ENCODE assay signal across 1 cellular context in the genomic region with DNA sequence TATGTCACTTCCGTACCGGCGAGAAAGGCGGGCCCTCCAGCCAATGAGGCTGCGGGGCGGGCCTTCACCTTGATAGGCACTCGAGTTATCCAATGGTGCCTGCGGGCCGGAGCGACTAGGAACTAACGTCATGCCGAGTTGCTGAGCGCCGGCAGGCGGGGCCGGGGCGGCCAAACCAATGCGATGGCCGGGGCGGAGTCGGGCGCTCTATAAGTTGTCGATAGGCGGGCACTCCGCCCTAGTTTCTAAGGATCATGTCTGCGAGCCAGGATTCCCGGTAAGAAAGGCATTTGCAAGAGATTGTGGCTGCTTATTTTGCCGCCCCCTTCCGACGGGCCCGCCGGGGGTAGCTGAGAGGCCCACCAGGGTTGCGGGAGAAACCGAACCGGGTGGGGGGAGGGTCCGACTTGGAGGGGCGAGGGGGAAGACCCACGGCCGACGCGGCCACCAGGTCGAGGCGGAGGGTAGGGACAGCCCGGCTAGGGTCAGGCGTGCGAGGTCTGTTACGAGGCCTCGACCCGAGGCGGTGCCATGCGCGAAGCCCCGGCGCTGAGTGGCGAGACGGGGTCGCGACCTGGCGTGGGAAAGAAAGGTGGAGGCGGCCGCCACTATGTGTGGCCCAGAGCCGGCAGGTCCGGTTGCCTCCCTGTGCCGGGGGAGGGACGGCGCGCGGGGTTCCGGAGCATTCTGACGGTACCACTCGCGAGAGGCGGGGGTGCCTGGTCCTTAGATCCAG.
A peak's percentile ranks its signal among the peaks of the same experiment; 100 is the strongest.
TF ChIP-seq lines count a peak whose summit lies in the region.

No MANE protein-coding gene starts in this region.

TF ChIP-seq in K562, 482 proteins besides CTCF, POLR2A, EP300 and RAD21 (continued from another document and continues in another):
- TF ChIP-seq PKNOX1 (IDR thresholded peaks at IDR 0.05), result peak; percentile 100
- TF ChIP-seq ZBTB9 (CRISPR knock-in tag; IDR thresholded peaks at IDR 0.05), result peak; percentile 34; the same call in 1 of the 2 replicates
- TF ChIP-seq THAP12 (CRISPR knock-in tag; IDR thresholded peaks at IDR 0.05), result peak; percentile 9
- TF ChIP-seq TAF1 (IDR thresholded peaks at IDR 0.05; ENCODE audit: control insufficient read depth, extremely low read depth, insufficient read depth, low read length, severe bottlenecking), result peak; percentile 90
- TF ChIP-seq FOXK1 (CRISPR knock-in tag; IDR thresholded peaks at IDR 0.05; ENCODE audit: borderline replicate concordance), result no peak; the same call in 1 of the 2 replicates
- TF ChIP-seq MAZ (CRISPR knock-in tag; conservative IDR thresholded peaks at IDR 0.05 in 1 of 2, IDR thresholded peaks at IDR 0.05 in 1 of 2), result peak in 1 of 2 experiments; percentile 56; a peak in 2 of 4 replicates
- peak; percentile 95 for TF ChIP-seq CHD1 (IDR thresholded peaks at IDR 0.05; ENCODE audit: low read length)
- TF ChIP-seq, protein P1, sequence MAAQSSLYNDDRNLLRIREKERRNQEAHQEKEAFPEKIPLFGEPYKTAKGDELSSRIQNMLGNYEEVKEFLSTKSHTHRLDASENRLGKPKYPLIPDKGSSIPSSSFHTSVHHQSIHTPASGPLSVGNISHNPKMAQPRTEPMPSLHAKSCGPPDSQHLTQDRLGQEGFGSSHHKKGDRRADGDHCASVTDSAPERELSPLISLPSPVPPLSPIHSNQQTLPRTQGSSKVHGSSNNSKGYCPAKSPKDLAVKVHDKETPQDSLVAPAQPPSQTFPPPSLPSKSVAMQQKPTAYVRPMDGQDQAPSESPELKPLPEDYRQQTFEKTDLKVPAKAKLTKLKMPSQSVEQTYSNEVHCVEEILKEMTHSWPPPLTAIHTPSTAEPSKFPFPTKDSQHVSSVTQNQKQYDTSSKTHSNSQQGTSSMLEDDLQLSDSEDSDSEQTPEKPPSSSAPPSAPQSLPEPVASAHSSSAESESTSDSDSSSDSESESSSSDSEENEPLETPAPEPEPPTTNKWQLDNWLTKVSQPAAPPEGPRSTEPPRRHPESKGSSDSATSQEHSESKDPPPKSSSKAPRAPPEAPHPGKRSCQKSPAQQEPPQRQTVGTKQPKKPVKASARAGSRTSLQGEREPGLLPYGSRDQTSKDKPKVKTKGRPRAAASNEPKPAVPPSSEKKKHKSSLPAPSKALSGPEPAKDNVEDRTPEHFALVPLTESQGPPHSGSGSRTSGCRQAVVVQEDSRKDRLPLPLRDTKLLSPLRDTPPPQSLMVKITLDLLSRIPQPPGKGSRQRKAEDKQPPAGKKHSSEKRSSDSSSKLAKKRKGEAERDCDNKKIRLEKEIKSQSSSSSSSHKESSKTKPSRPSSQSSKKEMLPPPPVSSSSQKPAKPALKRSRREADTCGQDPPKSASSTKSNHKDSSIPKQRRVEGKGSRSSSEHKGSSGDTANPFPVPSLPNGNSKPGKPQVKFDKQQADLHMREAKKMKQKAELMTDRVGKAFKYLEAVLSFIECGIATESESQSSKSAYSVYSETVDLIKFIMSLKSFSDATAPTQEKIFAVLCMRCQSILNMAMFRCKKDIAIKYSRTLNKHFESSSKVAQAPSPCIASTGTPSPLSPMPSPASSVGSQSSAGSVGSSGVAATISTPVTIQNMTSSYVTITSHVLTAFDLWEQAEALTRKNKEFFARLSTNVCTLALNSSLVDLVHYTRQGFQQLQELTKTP (IDR thresholded peaks at IDR 0.05; ENCODE audit: low read depth in 1 of 2, partially characterized antibody in 2 of 2), result peak in 1 of 2 experiments; percentile 3
- no peak for TF ChIP-seq ZNF764 (CRISPR knock-in tag; IDR thresholded peaks at IDR 0.05; ENCODE audit: low read depth)
- TF ChIP-seq MCM3 (IDR thresholded peaks at IDR 0.05), result no peak
- no peak for TF ChIP-seq TCFL5 (CRISPR knock-in tag; conservative IDR thresholded peaks at IDR 0.05)
- TF ChIP-seq KLF6 (CRISPR knock-in tag; IDR thresholded peaks at IDR 0.05; ENCODE audit: borderline replicate concordance), result no peak
- peak; percentile 98 for TF ChIP-seq BRD4 (IDR thresholded peaks at IDR 0.05)
- TF ChIP-seq ZNF584 (CRISPR knock-in tag; IDR thresholded peaks at IDR 0.05; ENCODE audit: low read depth), result no peak
- no peak for TF ChIP-seq MEF2A (IDR thresholded peaks at IDR 0.05; ENCODE audit: control insufficient read depth, low read depth, low read length)
- no peak for TF ChIP-seq IFI16 (CRISPR knock-in tag; IDR thresholded peaks at IDR 0.05)
- TF ChIP-seq ELK1 (CRISPR knock-in tag; IDR thresholded peaks at IDR 0.05), result no peak
- TF ChIP-seq U2AF1 (optimal IDR thresholded peaks at IDR 0.05; ENCODE audit: low read depth, low read length), result peak; percentile 79
- no peak for TF ChIP-seq TSC22D4 (tag; IDR thresholded peaks at IDR 0.05)
- TF ChIP-seq ZNF274 (IDR thresholded peaks at IDR 0.05; ENCODE audit: borderline replicate concordance, low read depth, low read length), result no peak
- 0 out of 2 replicates have a peak, but pooled peaks have one; percentile 12 for TF ChIP-seq NR2C2 (CRISPR knock-in tag; IDR thresholded peaks at IDR 0.05)
- TF ChIP-seq NR2C2 (tag; IDR thresholded peaks at IDR 0.05), result peak; percentile 29
- no peak for TF ChIP-seq KHSRP (IDR thresholded peaks at IDR 0.05)
- TF ChIP-seq MTA3 (IDR thresholded peaks at IDR 0.05; ENCODE audit: borderline replicate concordance), result peak; percentile 95
- no peak for TF ChIP-seq ARHGAP35 (IDR thresholded peaks at IDR 0.05; ENCODE audit: partially characterized antibody)
- no peak for TF ChIP-seq IRF1 (CRISPR knock-in tag; IDR thresholded peaks at IDR 0.05; ENCODE audit: borderline replicate concordance)
- TF ChIP-seq TAF9B (IDR thresholded peaks at IDR 0.05; ENCODE audit: partially characterized antibody), result peak; percentile 67
- no peak for TF ChIP-seq ZNF24 (IDR thresholded peaks at IDR 0.05)
- no peak for TF ChIP-seq FOXK2 (conservative IDR thresholded peaks at IDR 0.05 in 1 of 2, IDR thresholded peaks at IDR 0.05 in 1 of 2; ENCODE audit: low read depth in 2 of 2)
- no peak for TF ChIP-seq MXI1 (IDR thresholded peaks at IDR 0.05; ENCODE audit: low read depth, low read length)
- TF ChIP-seq HNRNPH1 (optimal IDR thresholded peaks at IDR 0.05; ENCODE audit: low read depth, low read length), result peak; percentile 82
- no peak for TF ChIP-seq CHD7 (IDR thresholded peaks at IDR 0.05; ENCODE audit: low read depth, low read length)
- peak; percentile 91 for TF ChIP-seq SP1 (CRISPR knock-in tag; IDR thresholded peaks at IDR 0.05)
